ENCODE assay signal across 11 cellular contexts in the genomic region with DNA sequence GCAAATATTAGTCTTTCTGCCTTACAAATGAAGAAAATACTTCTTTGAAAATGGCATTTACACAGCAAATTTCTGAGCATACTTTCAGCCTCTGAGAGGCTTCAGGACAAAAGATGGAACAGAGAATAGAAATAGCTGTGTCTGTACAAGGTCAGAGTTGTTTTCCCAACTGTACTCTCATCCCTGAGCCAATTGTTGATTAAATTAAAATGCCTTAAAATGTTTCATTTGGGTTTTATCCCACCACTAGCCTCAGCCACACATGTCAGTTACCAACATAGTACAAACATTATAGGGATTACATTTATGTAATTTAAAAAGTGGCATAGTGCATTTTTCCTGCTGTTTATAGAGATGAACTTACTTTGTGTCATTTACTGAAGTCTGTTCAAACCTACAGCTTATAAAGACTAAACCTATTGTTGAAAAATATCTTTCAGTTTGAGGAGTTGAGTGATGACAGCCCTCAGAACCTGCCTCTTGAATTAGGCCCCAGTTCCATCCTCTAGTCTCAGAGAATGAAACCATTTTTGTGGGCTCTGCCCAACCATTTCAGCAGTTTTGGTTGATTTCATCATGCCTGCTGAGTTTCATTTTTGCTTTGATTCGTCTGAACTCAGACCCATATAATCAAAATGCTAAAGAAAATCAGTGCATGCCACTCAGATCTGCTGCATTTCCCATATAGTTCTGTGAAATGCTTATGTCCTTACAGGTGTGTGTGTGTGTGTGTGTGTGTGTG.
DNase-seq lines count a peak whose midpoint lies in the region; ATAC-seq and TF ChIP-seq lines count a peak whose summit lies in the region.
"Had no signal": no experiment of that assay in that cellular context is flagged by ENCODE, and none has a peak within 500 bp of the region (broad histone marks: within the 10 kb centered on the region; RNA-seq: fewer than 3 reads in every experiment).

No MANE protein-coding gene starts in this region.

- H3K27me3 ChIP-seq in mesendoderm (ENCODE audit: insufficient read depth, low read length, poor library complexity) (no peaks in the 10 kb centered on the region), smooth muscle cell (ENCODE audit: low read depth) (no peaks in the 10 kb centered on the region)

- no peaks in the 10 kb centered on the region for H3K27me3 Mint-ChIP-seq in activated CD8-positive, alpha-beta T cell treated with anti-CD3 and anti-CD28 coated beads for 36 hours
- H3K27me3 Mint-ChIP-seq in activated CD8-positive, alpha-beta T cell treated with anti-CD3 and anti-CD28 coated beads, Interleukin-2, amount 10 ng/mL, durations not matched to agents 7 days and 5 days (ENCODE audit: low read depth), result no peaks in the 10 kb centered on the region

- peak; percentile 4 for DNase-seq in activated CD8-positive, alpha-beta T cell treated with anti-CD3 and anti-CD28 coated beads for 36 hours
- DNase-seq in activated CD8-positive, alpha-beta T cell treated with anti-CD3 and anti-CD28 coated beads, Interleukin-2, amount 10 ng/mL, durations not matched to agents 7 days and 5 days, result no peak
- no peak for DNase-seq in stimulated activated effector memory CD8-positive, alpha-beta T cell treated with anti-CD3 and anti-CD28 coated beads, Interleukin-12 subunit alpha, Interleukin-12 subunit beta, amount 100 ng/mL, for 72 hours (ENCODE audit: low spot score in 2 of 2)
- DNase-seq in Ammon's horn (ENCODE audit: low spot score) (no peak), mesendoderm (no peak), smooth muscle cell (lab: John Stamatoyannopoulos, UW; ENCODE audit: unreplicated experiment) (no peak)
- DNase-seq: NCI-H187, right cardiac atrium, T-helper 9 cell had no signal

- no peak overlapping the region for H3K27ac Mint-ChIP-seq in activated CD8-positive, alpha-beta T cell treated with anti-CD3 and anti-CD28 coated beads for 36 hours
- no peak overlapping the region for H3K27ac Mint-ChIP-seq in activated CD8-positive, alpha-beta T cell treated with anti-CD3 and anti-CD28 coated beads, Interleukin-2, amount 10 ng/mL, durations not matched to agents 7 days and 5 days
- no peak overlapping the region for H3K27ac Mint-ChIP-seq in stimulated activated effector memory CD8-positive, alpha-beta T cell treated with anti-CD3 and anti-CD28 coated beads, Interleukin-12 subunit alpha, Interleukin-12 subunit beta, amount 100 ng/mL, for 72 hours

- no peak overlapping the region for H4K5ac ChIP-seq in mesendoderm (ENCODE audit: low read length)

- H4K8ac ChIP-seq in mesendoderm (ENCODE audit: low read depth, low read length), result no peak overlapping the region

- no peak overlapping the region for H2AK5ac ChIP-seq in mesendoderm (ENCODE audit: low read length)

- H2BK15ac ChIP-seq in mesendoderm (replicated peaks; ENCODE audit: low read depth), result no peak overlapping the region

- no peak overlapping the region for H3K27ac ChIP-seq in mesendoderm (ENCODE audit: low read depth, low read length)
- no peak overlapping the region for H3K27ac ChIP-seq in smooth muscle cell (ENCODE audit: low read depth)

- H3K9ac ChIP-seq in mesendoderm (ENCODE audit: low read length) (no peak overlapping the region), smooth muscle cell (ENCODE audit: low read depth) (no peak overlapping the region)

- H3K18ac ChIP-seq in mesendoderm (ENCODE audit: low read length), result no peak overlapping the region

- no peaks in the 10 kb centered on the region for H3K9me3 Mint-ChIP-seq in activated CD8-positive, alpha-beta T cell treated with anti-CD3 and anti-CD28 coated beads for 36 hours
- peaks cover 4% of the 10 kb centered on the region for H3K9me3 Mint-ChIP-seq in activated CD8-positive, alpha-beta T cell treated with anti-CD3 and anti-CD28 coated beads, Interleukin-2, amount 10 ng/mL, durations not matched to agents 7 days and 5 days (ENCODE audit: insufficient read depth)
- peaks cover 2% of the 10 kb centered on the region for H3K9me3 Mint-ChIP-seq in stimulated activated effector memory CD8-positive, alpha-beta T cell treated with anti-CD3 and anti-CD28 coated beads, Interleukin-12 subunit alpha, Interleukin-12 subunit beta, amount 100 ng/mL, for 72 hours

- no peaks in the 10 kb centered on the region for H3K36me3 ChIP-seq in mesendoderm (ENCODE audit: control insufficient read depth, insufficient read depth, low read length)
- no peaks in the 10 kb centered on the region for H3K36me3 ChIP-seq in smooth muscle cell (ENCODE audit: low read depth)

- H3K4me2 ChIP-seq in mesendoderm (ENCODE audit: low read length) (no peak overlapping the region), smooth muscle cell (no peak overlapping the region)

- intact Hi-C loops in activated CD8-positive, alpha-beta T cell treated with anti-CD3 and anti-CD28 coated beads for 36 hours (cut with micrococcal nuclease), result no loop called here

- H3K79me1 ChIP-seq in mesendoderm (ENCODE audit: low read length), result no peaks in the 10 kb centered on the region

- no peaks in the 10 kb centered on the region for H3K4me1 Mint-ChIP-seq in activated CD8-positive, alpha-beta T cell treated with anti-CD3 and anti-CD28 coated beads for 36 hours (ENCODE audit: low read depth)
- H3K4me1 Mint-ChIP-seq in activated CD8-positive, alpha-beta T cell treated with anti-CD3 and anti-CD28 coated beads, Interleukin-2, amount 10 ng/mL, durations not matched to agents 7 days and 5 days (ENCODE audit: low read depth), result no peaks in the 10 kb centered on the region
- H3K4me1 Mint-ChIP-seq in stimulated activated effector memory CD8-positive, alpha-beta T cell treated with anti-CD3 and anti-CD28 coated beads, Interleukin-12 subunit alpha, Interleukin-12 subunit beta, amount 100 ng/mL, for 72 hours, result no peaks in the 10 kb centered on the region

- no peaks in the 10 kb centered on the region for H4K20me1 ChIP-seq in smooth muscle cell (ENCODE audit: low read depth)

- H3K4me3 Mint-ChIP-seq in activated CD8-positive, alpha-beta T cell treated with anti-CD3 and anti-CD28 coated beads for 36 hours, result no peak overlapping the region
- H3K4me3 Mint-ChIP-seq in activated CD8-positive, alpha-beta T cell treated with anti-CD3 and anti-CD28 coated beads, Interleukin-2, amount 10 ng/mL, durations not matched to agents 7 days and 5 days, result no peak overlapping the region
- no peak overlapping the region for H3K4me3 Mint-ChIP-seq in stimulated activated effector memory CD8-positive, alpha-beta T cell treated with anti-CD3 and anti-CD28 coated beads, Interleukin-12 subunit alpha, Interleukin-12 subunit beta, amount 100 ng/mL, for 72 hours

- peak; percentile 30 for ATAC-seq in activated CD8-positive, alpha-beta T cell treated with anti-CD3 and anti-CD28 coated beads for 36 hours
- no peak for ATAC-seq in activated CD8-positive, alpha-beta T cell treated with anti-CD3 and anti-CD28 coated beads, Interleukin-2, amount 10 ng/mL, durations not matched to agents 7 days and 5 days
- ATAC-seq in GM21786 (IDR thresholded peaks at IDR 0.05; ENCODE audit: unreplicated experiment), result peak; percentile 88
- peak; percentile 69 for ATAC-seq in HG03354 (IDR thresholded peaks at IDR 0.05; ENCODE audit: poor library complexity, severe bottlenecking, unreplicated experiment)
- peak; percentile 32 for ATAC-seq in stimulated activated effector memory CD8-positive, alpha-beta T cell treated with anti-CD3 and anti-CD28 coated beads, Interleukin-12 subunit alpha, Interleukin-12 subunit beta, amount 100 ng/mL, for 72 hours
- ATAC-seq: right cardiac atrium had no signal

- H3K36me3 Mint-ChIP-seq in activated CD8-positive, alpha-beta T cell treated with anti-CD3 and anti-CD28 coated beads for 36 hours (ENCODE audit: low read depth), result no peaks in the 10 kb centered on the region
- no peaks in the 10 kb centered on the region for H3K36me3 Mint-ChIP-seq in activated CD8-positive, alpha-beta T cell treated with anti-CD3 and anti-CD28 coated beads, Interleukin-2, amount 10 ng/mL, durations not matched to agents 7 days and 5 days (ENCODE audit: low read depth)
- H3K36me3 Mint-ChIP-seq in stimulated activated effector memory CD8-positive, alpha-beta T cell treated with anti-CD3 and anti-CD28 coated beads, Interleukin-12 subunit alpha, Interleukin-12 subunit beta, amount 100 ng/mL, for 72 hours, result no peaks in the 10 kb centered on the region

- H3K4me1 ChIP-seq in mesendoderm (ENCODE audit: control insufficient read depth, low read depth, low read length) (no peaks in the 10 kb centered on the region), smooth muscle cell (ENCODE audit: low read depth) (no peaks in the 10 kb centered on the region)

- H3K4me3 ChIP-seq in mesendoderm (ENCODE audit: low read length), result no peak overlapping the region
- no peak overlapping the region for H3K4me3 ChIP-seq in smooth muscle cell

- H3K79me2 ChIP-seq in mesendoderm (ENCODE audit: control insufficient read depth, insufficient read depth, low read length) (no peaks in the 10 kb centered on the region), smooth muscle cell (ENCODE audit: low read depth) (no peaks in the 10 kb centered on the region)

- H2AFZ ChIP-seq in smooth muscle cell (ENCODE audit: low read depth), result no peak overlapping the region

- no peaks in the 10 kb centered on the region for H3F3A ChIP-seq in smooth muscle cell (ENCODE audit: low read depth)

- H3K9me3 ChIP-seq in smooth muscle cell (replicated peaks; ENCODE audit: low read depth), result no peaks in the 10 kb centered on the region

- H2BK120ac ChIP-seq in mesendoderm (ENCODE audit: low read depth, low read length), result no peak overlapping the region

- no peak overlapping the region for H3K4ac ChIP-seq in mesendoderm (ENCODE audit: low read depth, low read length)

- H3K23ac ChIP-seq in mesendoderm (ENCODE audit: low read length), result no peak overlapping the region

- CTCF ChIA-PET in activated CD8-positive, alpha-beta T cell treated with anti-CD3 and anti-CD28 coated beads for 36 hours (lab: Charles Lee), result no interaction called here
- CTCF ChIA-PET in activated CD8-positive, alpha-beta T cell treated with anti-CD3 and anti-CD28 coated beads, Interleukin-2, amount 10 ng/mL, durations not matched to agents 7 days and 5 days (lab: Charles Lee), result no interaction called here

- no CpG with 5 or more reads among the region's 1 CpG for WGBS in mesendoderm (ENCODE audit: extremely low coverage, insufficient coverage, low lambda C conversion rate)
- WGBS in smooth muscle cell (ENCODE audit: low lambda C conversion rate), result 86% methylated on average over 1 of the region's 1 CpG

- POLR2A ChIA-PET in activated CD8-positive, alpha-beta T cell treated with anti-CD3 and anti-CD28 coated beads for 36 hours (lab: Charles Lee), result no interaction called here
- POLR2A ChIA-PET in activated CD8-positive, alpha-beta T cell treated with anti-CD3 and anti-CD28 coated beads, Interleukin-2, amount 10 ng/mL, durations not matched to agents 7 days and 5 days (lab: Charles Lee), result no interaction called here

- no peak for TF ChIP-seq CTCF in activated CD8-positive, alpha-beta T cell treated with anti-CD3 and anti-CD28 coated beads for 36 hours (IDR thresholded peaks at IDR 0.05)
- no peak for TF ChIP-seq CTCF in smooth muscle cell (IDR thresholded peaks at IDR 0.05; ENCODE audit: borderline replicate concordance, insufficient read depth, poor library complexity, severe bottlenecking)

- H3K56ac ChIP-seq in mesendoderm (ENCODE audit: low read length), result no peak overlapping the region

- H2BK5ac ChIP-seq in mesendoderm (ENCODE audit: low read length), result no peak overlapping the region
